2 cellular contexts compared by ENCODE assay signal in genomic region chr12:31984806-31985591, GRCh38.
TF ChIP-seq lines count a peak whose summit lies in the region.

No MANE protein-coding gene starts in this region.

TF ChIP-seq in IMR-90, 13 proteins besides CTCF, POLR2A, EP300 and RAD21 (continued from another document):
- TF ChIP-seq USF2 (IDR thresholded peaks at IDR 0.05; ENCODE audit: low read depth, low read length): no peak

TF ChIP-seq in WTC11, 78 proteins besides CTCF, POLR2A, EP300 and RAD21 (continued from another document):
- TF ChIP-seq PRDM15 (CRISPR knock-in tag; IDR thresholded peaks at IDR 0.05): no peak
- TF ChIP-seq JAZF1 (CRISPR knock-in tag; IDR thresholded peaks at IDR 0.05): no peak
- TF ChIP-seq CREB1 (CRISPR knock-in tag; IDR thresholded peaks at IDR 0.05): no peak
- TF ChIP-seq ZNF423 (CRISPR knock-in tag; IDR thresholded peaks at IDR 0.05): no peak
- no peak for TF ChIP-seq ZNF317 (CRISPR knock-in tag; IDR thresholded peaks at IDR 0.05; ENCODE audit: borderline replicate concordance, low read depth)
- TF ChIP-seq STAT6 (CRISPR knock-in tag; conservative IDR thresholded peaks at IDR 0.05; ENCODE audit: low read depth): no peak
- TF ChIP-seq SMAD3 (CRISPR knock-in tag; IDR thresholded peaks at IDR 0.05; ENCODE audit: borderline replicate concordance): no peak
- TF ChIP-seq NFE2L1 (CRISPR knock-in tag; IDR thresholded peaks at IDR 0.05): no peak
- no peak for TF ChIP-seq RELA (CRISPR knock-in tag; IDR thresholded peaks at IDR 0.05; ENCODE audit: borderline replicate concordance)
- no peak for TF ChIP-seq MLX (CRISPR knock-in tag; IDR thresholded peaks at IDR 0.05)
- no peak for TF ChIP-seq NR3C1 (CRISPR knock-in tag; conservative IDR thresholded peaks at IDR 0.05; ENCODE audit: low read depth)
- no peak for TF ChIP-seq EMX1 (CRISPR knock-in tag; IDR thresholded peaks at IDR 0.05)
- TF ChIP-seq MAX (CRISPR knock-in tag; IDR thresholded peaks at IDR 0.05): no peak
- TF ChIP-seq FOXP4 (CRISPR knock-in tag; IDR thresholded peaks at IDR 0.05): no peak
- no peak for TF ChIP-seq TEAD1 (CRISPR knock-in tag; IDR thresholded peaks at IDR 0.05)
- no peak for TF ChIP-seq NR2C2 (CRISPR knock-in tag; IDR thresholded peaks at IDR 0.05)
